In the genomic region with DNA sequence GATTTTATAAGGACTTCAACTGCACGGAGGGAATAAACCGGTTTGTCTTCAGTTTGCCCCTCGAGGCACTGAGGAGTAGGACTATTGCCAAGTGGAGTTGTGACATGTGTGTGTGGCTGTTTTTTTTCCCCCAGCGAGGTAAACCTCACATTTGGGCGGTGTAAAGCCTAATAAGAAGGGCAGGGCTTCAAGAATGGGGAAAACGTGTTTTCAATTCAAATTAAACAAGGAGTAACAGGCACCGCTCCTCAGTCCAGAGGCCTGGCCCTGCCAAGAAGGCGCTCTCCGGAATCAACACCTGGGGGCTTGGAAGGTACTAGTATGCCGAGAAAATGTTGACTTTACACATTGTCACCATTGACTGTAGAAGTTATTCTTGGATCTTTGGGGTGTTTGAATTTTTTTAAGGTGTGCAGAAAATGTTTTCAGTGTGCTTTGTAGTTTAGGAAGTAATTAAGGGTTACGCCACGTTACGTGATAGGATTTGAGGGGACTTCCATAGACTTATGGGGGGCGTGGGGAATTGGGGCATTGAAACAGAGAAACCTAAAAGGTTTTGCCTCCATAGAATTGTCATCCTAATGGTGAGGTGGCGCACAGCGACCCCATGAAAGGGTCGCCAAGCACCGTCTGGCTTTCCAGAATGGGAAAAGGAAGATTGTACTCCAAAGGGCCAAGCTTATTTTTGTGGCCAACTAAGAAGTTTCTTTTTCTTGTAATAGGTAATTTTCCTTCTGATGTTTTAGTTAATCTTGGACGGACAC, we compare ENCODE assay signal across 8 cellular contexts. TPM values are rescaled to one million over a fixed set of nuclear protein-coding genes. Genes with fewer than 3 reads are reported as not detected.
DNase-seq lines count a peak whose midpoint lies in the region; ATAC-seq and TF ChIP-seq lines count a peak whose summit lies in the region.

No MANE protein-coding gene starts in this region.

- H3K36me3 ChIP-seq in heart left ventricle: no peaks in the 10 kb centered on the region
- H3K36me3 ChIP-seq in lung (ENCODE audit: control insufficient read depth in 2 of 2, insufficient read depth in 2 of 2, low read length in 2 of 2): no peaks in the 10 kb centered on the region

- peak in 1 of 5 donors; percentile 39 for DNase-seq in heart left ventricle
- no peak for DNase-seq in Right ventricle myocardium inferior (ENCODE audit: missing footprints)
- DNase-seq in cardiac fibroblast (ENCODE audit: low read depth in 2 of 2): no peak
- peak; percentile 39 for DNase-seq in lung (ENCODE audit: low spot score)
- DNase-seq in stimulated activated CD4-positive, alpha-beta T cell treated with anti-CD3 and anti-CD28 coated beads, Interleukin-12 subunit alpha, Interleukin-12 subunit beta, amount 100 ng/mL, for 4 hours: no peak
- DNase-seq in G401 (ENCODE audit: low spot score): no peak
- DNase-seq in UCSD-AML1 (lab: John Stamatoyannopoulos, UW; ENCODE audit: unreplicated experiment): no peak

- TF ChIP-seq CTCF in heart left ventricle (IDR thresholded peaks at IDR 0.05) (no peak), cardiac fibroblast (IDR thresholded peaks at IDR 0.05; ENCODE audit: low read depth, low read length) (no peak), lung (IDR thresholded peaks at IDR 0.05; ENCODE audit: control extremely low read depth, extremely low read depth) (no peak)

- H3K27ac ChIP-seq in heart left ventricle (peak overlapping the region in 1 of 12 donors; percentile 38), lung (ENCODE audit: low read depth in 1 of 2, low read length in 1 of 2) (no peak overlapping the region)

- WGBS in heart left ventricle, 4 donors: 69 to 74% (median 72%) methylated on average over 19 of the region's 19 CpGs
- WGBS in lung, 2 donors: 47 to 54% methylated on average over 19 of the region's 19 CpGs

- in situ Hi-C loops in G401 (cut with HindIII; ENCODE audit: low sequenced_read_pairs): no loop called here

- no peak for TF ChIP-seq POLR2A in heart left ventricle (IDR thresholded peaks at IDR 0.05)

- peak overlapping the region in 11 of 12 donors; percentile 1 to 61 (median 55) for H3K4me3 ChIP-seq in heart left ventricle
- peak overlapping the region; percentile 63 to 71 for H3K4me3 ChIP-seq in cardiac fibroblast (replicated peaks in 1 of 2; ENCODE audit: low read depth in 2 of 2, low read length in 2 of 2)
- no peak overlapping the region for H3K4me3 ChIP-seq in lung

- H3K27me3 ChIP-seq in heart left ventricle: peaks cover 0 to 43% (median 23%) of the 10 kb centered on the region in 9 donors
- no peaks in the 10 kb centered on the region for H3K27me3 ChIP-seq in lung (ENCODE audit: control insufficient read depth, insufficient read depth)

- intact Hi-C loops in heart left ventricle (cut with DNase I) (no loop called here), Right ventricle myocardium inferior (cut with DNase I) (no loop called here)

- H3K9me3 ChIP-seq in heart left ventricle (peaks cover 0 to 5% (median 0%) of the 10 kb centered on the region in 12 donors), lung (ENCODE audit: control insufficient read depth in 2 of 2, insufficient read depth in 1 of 2, low read length in 1 of 2) (no peaks in the 10 kb centered on the region)

- peaks cover 0 to 15% (median 2%) of the 10 kb centered on the region in 12 donors for H3K4me1 ChIP-seq in heart left ventricle
- no peaks in the 10 kb centered on the region for H3K4me1 ChIP-seq in lung (ENCODE audit: control insufficient read depth in 2 of 2, insufficient read depth in 2 of 2, low read length in 2 of 2)

- ATAC-seq in heart left ventricle (no peak), Right ventricle myocardium inferior (no peak), lung (ENCODE audit: insufficient read depth, low FRiP score) (no peak), GM21576 (IDR thresholded peaks at IDR 0.05; ENCODE audit: unreplicated experiment) (no peak)

RNA-seq across cellular contexts. Expression of a gene that starts 0.8 kb away (rescaled TPM):
- total RNA-seq in heart left ventricle (10 to 100 TPM in 1 of 9 donors, 1 to 10 TPM in 8; 1.5 to 10.5 (median 2.1) TPM), Right ventricle myocardium inferior (2.9 TPM), lung (100 to 1,000 TPM in 1 of 2 donors, 10 to 100 TPM in 1; 18.4 to 177 TPM)
- polyA plus RNA-seq in heart left ventricle (1 to 10 TPM in 1 of 2 donors, under 1 TPM in 1; 0.61 to 1.6 TPM), lung (1 to 10 TPM; 6.4 to 7.4 TPM)
- total RNA-seq in G401 (2014; rRNA removed; shearing (Covaris generic)): 1.1 and 3.3 TPM in 2 replicates
